In the genomic region with DNA sequence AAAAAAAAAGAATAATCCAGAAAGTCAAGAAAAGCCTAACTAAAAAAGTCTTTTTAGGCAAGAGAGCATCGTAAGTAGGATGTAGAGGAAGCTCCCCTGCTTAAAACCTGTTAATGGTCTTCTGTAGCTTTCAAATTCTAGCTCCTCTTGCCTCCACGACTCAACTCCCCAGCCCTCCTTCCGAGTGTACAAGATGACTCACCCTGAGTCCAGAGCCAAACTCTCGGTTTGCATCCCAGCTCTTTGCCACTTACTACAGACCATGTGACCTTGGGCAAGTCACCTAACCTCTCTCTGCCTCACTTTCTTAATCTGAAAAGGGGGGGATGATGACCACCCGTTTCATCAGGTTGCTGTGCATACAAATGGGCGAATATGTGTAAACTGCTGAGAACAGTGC, we compare ENCODE assay signal across 18 cellular contexts.
DNase-seq lines count a peak whose midpoint lies in the region; ATAC-seq and TF ChIP-seq lines count a peak whose summit lies in the region.
"Had no signal": no experiment of that assay in that cellular context is flagged by ENCODE, and none has a peak within 500 bp of the region (broad histone marks: within the 10 kb centered on the region; RNA-seq: fewer than 3 reads in every experiment).

No MANE protein-coding gene starts in this region.

- dilution Hi-C loops in IMR-90 (cut with HindIII; ENCODE audit: low sequenced_read_pairs, unreplicated experiment) = no loop called here

- H3K4ac ChIP-seq in IMR-90 (ENCODE audit: low read depth, low read length) = no peak overlapping the region

- DNase-seq in AG08396 (ENCODE audit: low spot score) = peak; percentile 58
- peak; percentile 59 for DNase-seq in IMR-90
- peak; percentile 66 for DNase-seq in astrocyte of the hippocampus (ENCODE audit: low read depth, low spot score)
- peak; percentile 9 for DNase-seq in glomerular visceral epithelial cell (ENCODE audit: extremely low spot score)
- no peak for DNase-seq in activated CD4-positive, alpha-beta memory T cell treated with anti-CD3 and anti-CD28 coated beads for 36 hours
- DNase-seq in COLO829 (ENCODE audit: low spot score) = no peak
- DNase-seq: NCI-H2029 treated with DMSO at 0.1 percent for 48 hours, NCI-H526 treated with DMSO at 0.1 percent for 48 hours, pancreas had no signal

- H4K20me1 ChIP-seq in IMR-90 (ENCODE audit: insufficient read depth, low read length) = no peaks in the 10 kb centered on the region

- no peak for TF ChIP-seq CTCF in IMR-90 (conservative IDR thresholded peaks at IDR 0.05; ENCODE audit: low read depth, low read length)

- H2BK20ac ChIP-seq in IMR-90 (ENCODE audit: low read depth, low read length) = no peak overlapping the region

- intact Hi-C loops in IMR-90 (cut with micrococcal nuclease) = no loop called here
- intact Hi-C loops in activated CD4-positive, alpha-beta memory T cell treated with anti-CD3 and anti-CD28 coated beads for 36 hours (cut with micrococcal nuclease) = no loop called here

- H2BK15ac ChIP-seq in IMR-90 (ENCODE audit: low read depth, low read length) = no peak overlapping the region

- no peaks in the 10 kb centered on the region for H3K27me3 Mint-ChIP-seq in activated CD4-positive, alpha-beta memory T cell treated with anti-CD3 and anti-CD28 coated beads for 36 hours
- H3K27me3 Mint-ChIP-seq: activated T-helper 17 cell treated with anti-CD3 and anti-CD28 coated beads, Interleukin-2, amount 50 U/mL, for 72 hours; stimulated activated memory B cell treated with anti-CD40 and anti-IgM and Interleukin-4, amounts not matched to agents 10 μg/mL and 1 μg/mL and 100 μg/mL, for 72 hours had no signal

- no TSS peak for BruUV-seq in IMR-90 (replicated peaks; lab: Mats Ljungman, UMichigan)

- POLR2A ChIA-PET in IMR-90 (lab: Charles Lee; ENCODE audit: unreplicated experiment) = no interaction called here
- POLR2A ChIA-PET in activated CD4-positive, alpha-beta memory T cell treated with anti-CD3 and anti-CD28 coated beads for 36 hours (lab: Charles Lee) = no interaction called here

- no peak overlapping the region for H2BK120ac ChIP-seq in IMR-90 (ENCODE audit: low read depth, low read length)

- H3K14ac ChIP-seq in IMR-90 (replicated peaks; ENCODE audit: low read depth, low read length) = no peak overlapping the region

- H3K56ac ChIP-seq in IMR-90 (ENCODE audit: extremely low read depth, insufficient read depth, low read length) = no peak overlapping the region

- no peaks in the 10 kb centered on the region for H3K36me3 Mint-ChIP-seq in activated CD4-positive, alpha-beta memory T cell treated with anti-CD3 and anti-CD28 coated beads for 36 hours
- H3K36me3 Mint-ChIP-seq: type B pancreatic cell had no signal

- in situ Hi-C loops in IMR-90 (cut with MboI; ENCODE audit: low sequenced_read_pairs) = no loop called here

- no peaks in the 10 kb centered on the region for H3K9me1 ChIP-seq in IMR-90 (ENCODE audit: insufficient read depth, low read length)

- H3K9ac ChIP-seq in IMR-90 (ENCODE audit: low read depth, low read length) = no peak overlapping the region

- TF ChIP-seq POLR2A in IMR-90 (IDR thresholded peaks at IDR 0.05; ENCODE audit: low read depth, low read length) = no peak

- H3K9me3 ChIP-seq in IMR-90 (ENCODE audit: control insufficient read depth, insufficient read depth, low read length) = no peaks in the 10 kb centered on the region
- H3K9me3 ChIP-seq: pancreas had no signal

- no peak overlapping the region for H2AK5ac ChIP-seq in IMR-90 (ENCODE audit: low read depth, low read length)

- CTCF ChIA-PET in IMR-90 (lab: Yijun Ruan, JAX) = interaction anchor here (0.6 kb wide), 1 partner anchor 13 kb away, joined by 4 read pairs; no protein-coding TSS in a partner anchor
- CTCF ChIA-PET in activated CD4-positive, alpha-beta memory T cell treated with anti-CD3 and anti-CD28 coated beads for 36 hours (lab: Charles Lee) = interaction anchor here (0.5 kb wide), 1 partner anchor 412 kb away, joined by 4 read pairs; no protein-coding TSS in a partner anchor

- H3K9me3 Mint-ChIP-seq in activated CD4-positive, alpha-beta memory T cell treated with anti-CD3 and anti-CD28 coated beads for 36 hours = peaks cover 5% of the 10 kb centered on the region
- H3K9me3 Mint-ChIP-seq: activated T-helper 17 cell treated with anti-CD3 and anti-CD28 coated beads, Interleukin-2, amount 50 U/mL, for 72 hours; type B pancreatic cell had no signal

- H2AFZ ChIP-seq in IMR-90 (replicated peaks; ENCODE audit: low read length, poor library complexity) = peak overlapping the region; percentile 8

- no CpG with 5 or more reads among the region's 6 CpGs for WGBS in IMR-90 (ENCODE audit: extremely low coverage in 2 of 2, insufficient read length in 1 of 2), 2 experiments

- peaks cover 13% of the 10 kb centered on the region for H3K27me3 ChIP-seq in IMR-90 (ENCODE audit: control insufficient read depth, insufficient read depth, low read length)
- H3K27me3 ChIP-seq: pancreas had no signal

- no peak overlapping the region for H2BK5ac ChIP-seq in IMR-90 (ENCODE audit: low read depth, low read length, poor library complexity, severe bottlenecking)

- H3K18ac ChIP-seq in IMR-90 (ENCODE audit: low read depth, low read length) = no peak overlapping the region

- H3K4me2 ChIP-seq in IMR-90 (ENCODE audit: low read depth, low read length) = no peak overlapping the region

- no peak overlapping the region for H2AK9ac ChIP-seq in IMR-90 (replicated peaks; ENCODE audit: low read depth, low read length, poor library complexity)

- no peaks in the 10 kb centered on the region for H3K79me1 ChIP-seq in IMR-90 (ENCODE audit: low read depth in 1 of 2, low read length in 2 of 2)

- no peaks in the 10 kb centered on the region for H3K4me1 Mint-ChIP-seq in activated CD4-positive, alpha-beta memory T cell treated with anti-CD3 and anti-CD28 coated beads for 36 hours (ENCODE audit: low read depth)
- H3K4me1 Mint-ChIP-seq: B cell; stimulated activated memory B cell treated with anti-CD40 and anti-IgM and Interleukin-4, amounts not matched to agents 10 μg/mL and 1 μg/mL and 100 μg/mL, for 72 hours had no signal

- no peaks in the 10 kb centered on the region for H3K4me1 ChIP-seq in IMR-90 (ENCODE audit: control insufficient read depth, insufficient read depth, low read length)
- H3K4me1 ChIP-seq: pancreas had no signal

- no peak overlapping the region for H3K4me3 Mint-ChIP-seq in activated CD4-positive, alpha-beta memory T cell treated with anti-CD3 and anti-CD28 coated beads for 36 hours
- H3K4me3 Mint-ChIP-seq: activated T-helper 17 cell treated with anti-CD3 and anti-CD28 coated beads, Interleukin-2, amount 50 U/mL, for 72 hours; B cell; stimulated activated memory B cell treated with anti-CD40 and anti-IgM and Interleukin-4, amounts not matched to agents 10 μg/mL and 1 μg/mL and 100 μg/mL, for 72 hours; type B pancreatic cell had no signal

- no peak overlapping the region for H3K4me3 ChIP-seq in IMR-90 (ENCODE audit: insufficient read depth, low read depth, low read length)
- H3K4me3 ChIP-seq: pancreas, smooth muscle cell had no signal

- no peak overlapping the region for H3K27ac Mint-ChIP-seq in activated CD4-positive, alpha-beta memory T cell treated with anti-CD3 and anti-CD28 coated beads for 36 hours
- H3K27ac Mint-ChIP-seq: activated T-helper 17 cell treated with anti-CD3 and anti-CD28 coated beads, Interleukin-2, amount 50 U/mL, for 72 hours; B cell; stimulated activated memory B cell treated with anti-CD40 and anti-IgM and Interleukin-4, amounts not matched to agents 10 μg/mL and 1 μg/mL and 100 μg/mL, for 72 hours; type B pancreatic cell had no signal

- no peak overlapping the region for H4K8ac ChIP-seq in IMR-90 (ENCODE audit: low read depth in 2 of 2, low read length in 2 of 2)

- no peak overlapping the region for H4K91ac ChIP-seq in IMR-90 (ENCODE audit: insufficient read depth, low read depth, low read length)

- H3K36me3 ChIP-seq in IMR-90 (ENCODE audit: control insufficient read depth, insufficient read depth, low read length) = no peaks in the 10 kb centered on the region
- H3K36me3 ChIP-seq: pancreas had no signal

- H3K27ac ChIP-seq in IMR-90 (ENCODE audit: insufficient read depth, low read length) = no peak overlapping the region
- H3K27ac ChIP-seq: pancreas, VCaP had no signal

- no peak overlapping the region for H3K23ac ChIP-seq in IMR-90 (ENCODE audit: low read depth, low read length)

- no peak for TF ChIP-seq RAD21 in IMR-90 (IDR thresholded peaks at IDR 0.05; ENCODE audit: low read length)

- H4K5ac ChIP-seq in IMR-90 (ENCODE audit: low read depth, low read length) = no peak overlapping the region

- peak; percentile 60 for ATAC-seq in IMR-90 (ENCODE audit: low read depth)
- no peak for ATAC-seq in GM21423 (IDR thresholded peaks at IDR 0.05; ENCODE audit: unreplicated experiment)
- ATAC-seq in HG03457 (IDR thresholded peaks at IDR 0.05; ENCODE audit: unreplicated experiment) = no peak
- ATAC-seq: esophagus mucosa; pancreas; stimulated activated memory B cell treated with anti-CD40 and anti-IgM and Interleukin-4, amounts not matched to agents 10 μg/mL and 1 μg/mL and 100 μg/mL, for 72 hours had no signal

TF ChIP-seq in IMR-90, 13 proteins besides CTCF, POLR2A, EP300 and RAD21:
- TF ChIP-seq MXI1 (IDR thresholded peaks at IDR 0.05; ENCODE audit: borderline replicate concordance, low read depth, low read length) = no peak
- TF ChIP-seq, protein P1, sequence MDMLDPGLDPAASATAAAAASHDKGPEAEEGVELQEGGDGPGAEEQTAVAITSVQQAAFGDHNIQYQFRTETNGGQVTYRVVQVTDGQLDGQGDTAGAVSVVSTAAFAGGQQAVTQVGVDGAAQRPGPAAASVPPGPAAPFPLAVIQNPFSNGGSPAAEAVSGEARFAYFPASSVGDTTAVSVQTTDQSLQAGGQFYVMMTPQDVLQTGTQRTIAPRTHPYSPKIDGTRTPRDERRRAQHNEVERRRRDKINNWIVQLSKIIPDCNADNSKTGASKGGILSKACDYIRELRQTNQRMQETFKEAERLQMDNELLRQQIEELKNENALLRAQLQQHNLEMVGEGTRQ (IDR thresholded peaks at IDR 0.05; ENCODE audit: low read depth, low read length) = peak; percentile 44; the same call in 1 of the 2 replicates

Comparison
In these comparisons a context has a peak if more than half of its experiments do, and no peak if none do; other contexts are left out.
1. DNase-seq: peak in AG08396 (single experiment), IMR-90 (single experiment), astrocyte of the hippocampus (single experiment) and glomerular visceral epithelial cell (single experiment); none in activated CD4-positive, alpha-beta memory T cell treated with anti-CD3 and anti-CD28 coated beads for 36 hours (single experiment) and COLO829 (single experiment).